ENCODE assay signal across 19 cellular contexts in genomic region chr5:34791761-34792244, GRCh38. TPM values are rescaled to one million over a fixed set of nuclear protein-coding genes. Genes with fewer than 3 reads are reported as not detected.
A peak's percentile ranks its signal among the peaks of the same experiment; 100 is the strongest.
DNase-seq lines count a peak whose midpoint lies in the region; ATAC-seq, FAIRE-seq and TF ChIP-seq lines count a peak whose summit lies in the region.
"Had no signal": no experiment of that assay in that cellular context is flagged by ENCODE, and none has a peak within 500 bp of the region (broad histone marks: within the 10 kb centered on the region; RNA-seq: fewer than 3 reads in every experiment).

No MANE protein-coding gene starts in this region.

- CTCF ChIA-PET in A549 (lab: Yijun Ruan, JAX), result interaction anchor here (1.4 kb wide), 1 partner anchor 9 kb away, joined by 4 read pairs; no protein-coding TSS in a partner anchor

- POLR2A ChIA-PET in A549 (lab: Yijun Ruan, JAX), result interaction anchor here (0.6 kb wide), 1 partner anchor 10 kb away, joined by 3 read pairs; no protein-coding TSS in a partner anchor

- H3K27ac ChIP-seq in A549 (0 out of 6 replicates have a peak overlapping the region, but pooled peaks of 1 of the 2 experiments have one; percentile 42), left lung (no peak overlapping the region), breast epithelium (no peak overlapping the region), kidney (ENCODE audit: low read depth in 2 of 2, low read length in 2 of 2) (no peak overlapping the region)
- H3K27ac ChIP-seq: KMS-11, VCaP had no signal

- DNase-seq in A549 (ENCODE audit: low read depth in 1 of 2, low spot score in 1 of 2) (no peak), HTR-8/SVneo (ENCODE audit: insufficient read length, low spot score) (no peak), dermis blood vessel endothelial cell (peak; percentile 59), left lung (no peak), breast epithelium (ENCODE audit: low spot score in 2 of 2) (no peak), kidney (no peak), LoVo (ENCODE audit: low spot score) (no peak)
- DNase-seq: ACHN; activated CD8-positive, alpha-beta memory T cell treated with anti-CD3 and anti-CD28 coated beads for 24 hours; activated gamma-delta T cell; HCEC 1CT; hypothalamus; NCI-H1694; nephron progenitor cell had no signal

- H3K36me3 ChIP-seq in left lung (peaks cover 0 to 4% of the 10 kb centered on the region in 2 donors), breast epithelium (no peaks in the 10 kb centered on the region), kidney (ENCODE audit: control insufficient read depth in 1 of 2, insufficient read depth in 2 of 2, low read length in 2 of 2) (peaks cover 0 to 5% of the 10 kb centered on the region in 2 donors)

- TF ChIP-seq EP300 in A549 (IDR thresholded peaks at IDR 0.05), result no peak

- no peaks in the 10 kb centered on the region for H3K9me3 ChIP-seq in A549
- H3K9me3 ChIP-seq in left lung, result peaks cover 0 to 2% of the 10 kb centered on the region in 2 donors
- peaks cover 0 to 5% of the 10 kb centered on the region in 2 donors for H3K9me3 ChIP-seq in breast epithelium
- H3K9me3 ChIP-seq in kidney (ENCODE audit: control insufficient read depth in 1 of 2, low read length in 2 of 2), result no peaks in the 10 kb centered on the region

- no peak overlapping the region for H3K4me2 ChIP-seq in A549
- H3K4me2 ChIP-seq: KMS-11 had no signal

- intact Hi-C loops in left lung (cut with DNase I) (no loop called here), breast epithelium (cut with DNase I; ENCODE audit: low total_unique reads) (no loop called here), kidney (cut with DNase I) (no loop called here)

- TF ChIP-seq CTCF in A549 (IDR thresholded peaks at IDR 0.05), result no peak
- TF ChIP-seq CTCF in left lung (IDR thresholded peaks at IDR 0.05), result no peak
- no peak for TF ChIP-seq CTCF in breast epithelium (IDR thresholded peaks at IDR 0.05)
- no peak for TF ChIP-seq CTCF in kidney (IDR thresholded peaks at IDR 0.05; ENCODE audit: borderline replicate concordance, extremely low read depth, insufficient read depth)

- no peak for TF ChIP-seq RAD21 in A549 (conservative IDR thresholded peaks at IDR 0.05 in 1 of 2, IDR thresholded peaks at IDR 0.05 in 1 of 2)

- 87% methylated on average over 5 of the region's 5 CpGs for WGBS in A549 (ENCODE audit: missing lambda C conversion rate)

- H3K4me3 ChIP-seq in A549 (no peak overlapping the region), left lung (no peak overlapping the region), breast epithelium (no peak overlapping the region), kidney (ENCODE audit: low read length in 2 of 2) (no peak overlapping the region)
- H3K4me3 ChIP-seq: lung had no signal

- H3K9ac ChIP-seq in kidney (ENCODE audit: low read length in 2 of 2), result no peak overlapping the region
- H3K9ac ChIP-seq: KMS-11 had no signal

- no peak for FAIRE-seq in A549 (lab: Jason Lieb, UNC)
- peak; percentile 9 for FAIRE-seq in HTR-8/SVneo (lab: Jason Lieb, UNC)
- FAIRE-seq in kidney (lab: Jason Lieb, UNC), result no peak

- ATAC-seq in A549 (peak; percentile 56 to 71), left lung (peak; percentile 68), HG02623 (IDR thresholded peaks at IDR 0.05; ENCODE audit: unreplicated experiment) (no peak)
- ATAC-seq: stimulated activated effector memory CD8-positive, alpha-beta T cell treated with anti-CD3 and anti-CD28 coated beads, Interleukin-12 subunit alpha, Interleukin-12 subunit beta, amount 100 ng/mL, for 72 hours had no signal

- TF ChIP-seq POLR2A in A549 (IDR thresholded peaks at IDR 0.05; ENCODE audit: low read length) (no peak), breast epithelium (IDR thresholded peaks at IDR 0.05) (no peak)

- H3K27me3 ChIP-seq in left lung (no peaks in the 10 kb centered on the region), breast epithelium (no peaks in the 10 kb centered on the region)

- H3K4me1 ChIP-seq in A549 (no peaks in the 10 kb centered on the region; the same call in 2 of the 3 replicates), left lung (no peaks in the 10 kb centered on the region), breast epithelium (peaks cover 0 to 3% of the 10 kb centered on the region in 2 donors), kidney (ENCODE audit: control insufficient read depth in 1 of 2, insufficient read depth in 1 of 2, low read depth in 1 of 2, low read length in 2 of 2) (peaks cover 0 to 5% of the 10 kb centered on the region in 2 donors)

TF ChIP-seq in A549, 52 proteins besides CTCF, POLR2A, EP300 and RAD21:
- TF ChIP-seq PBX3 (IDR thresholded peaks at IDR 0.05), result no peak
- no peak for TF ChIP-seq E2F6 (IDR thresholded peaks at IDR 0.05; ENCODE audit: borderline replicate concordance, low read depth)
- TF ChIP-seq KDM1A (IDR thresholded peaks at IDR 0.05; ENCODE audit: low read depth), result no peak

RNA-seq across cellular contexts. Expression of gene TTC23L, which starts 47.2 kb away (rescaled TPM):
- 0.25 and 0.59 TPM in 2 replicates for polyA plus RNA-seq in A549 (2011; rRNA removed)
- polyA plus RNA-seq in A549 (2012; cell fraction: cytosol; rRNA removed), result 0.08 and 0.26 TPM in 2 replicates
- 0.06 and 0.12 TPM in 2 replicates for polyA plus RNA-seq in A549 (2012; cell fraction: nucleus; rRNA removed)
- 0.17 TPM in 3 replicates for polyA plus RNA-seq in A549 (2017; fragmentation: RNase III; extraction: RNeasy Plus Mini Kit Qiagen cat#74134 plus additional on column Dnase treatment)
- polyA minus RNA-seq in A549 (2011; rRNA and poly(A)+ RNA removed), result 0.50 and 0.63 TPM in 2 replicates
- total RNA-seq in dermis blood vessel endothelial cell, result under 0.01 TPM in 1 of 2 replicates, not detected in the other
- total RNA-seq in left lung, result under 1 TPM; 0.20 to 0.55 TPM
- total RNA-seq in breast epithelium, result 1 to 10 TPM in 2 of 3 donors, not detected in 1; 1.3 to 2.0 TPM
- total RNA-seq in kidney, result 1.7 TPM
- polyA plus RNA-seq in kidney (ENCODE audit: insufficient read depth, low read depth, low replicate concordance), result 0.39 TPM
